Comparison of ENCODE assay signal across 2 cellular contexts in genomic region chr14:67031920-67032774, GRCh38.
TF ChIP-seq lines count a peak whose summit lies in the region.

No MANE protein-coding gene starts in this region.

TF ChIP-seq in Ishikawa, 13 proteins besides CTCF, POLR2A, EP300 and RAD21:
- TF ChIP-seq TAF1 (IDR thresholded peaks at IDR 0.05; ENCODE audit: low read depth) (no peak), NFIC (IDR thresholded peaks at IDR 0.05) (0 out of 2 replicates have a peak, but pooled peaks have one; percentile 21)

TF ChIP-seq in H1, 55 proteins besides CTCF, POLR2A, EP300 and RAD21:
- TF ChIP-seq CEBPB (IDR thresholded peaks at IDR 0.05; ENCODE audit: low read depth, low read length) (peak; percentile 15; the same call in 1 of the 2 replicates), MAFK (IDR thresholded peaks at IDR 0.05; ENCODE audit: low read depth, low read length) (0 out of 2 replicates have a peak, but pooled peaks have one; percentile 22)
- TF ChIP-seq, protein P1, sequence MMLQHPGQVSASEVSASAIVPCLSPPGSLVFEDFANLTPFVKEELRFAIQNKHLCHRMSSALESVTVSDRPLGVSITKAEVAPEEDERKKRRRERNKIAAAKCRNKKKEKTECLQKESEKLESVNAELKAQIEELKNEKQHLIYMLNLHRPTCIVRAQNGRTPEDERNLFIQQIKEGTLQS (IDR thresholded peaks at IDR 0.05; ENCODE audit: insufficient read depth, low read depth, low read length) = no peak
TF ChIP-seq in H1: peak in this region for 2.
